12 cellular contexts compared by ENCODE assay signal in the genomic region with DNA sequence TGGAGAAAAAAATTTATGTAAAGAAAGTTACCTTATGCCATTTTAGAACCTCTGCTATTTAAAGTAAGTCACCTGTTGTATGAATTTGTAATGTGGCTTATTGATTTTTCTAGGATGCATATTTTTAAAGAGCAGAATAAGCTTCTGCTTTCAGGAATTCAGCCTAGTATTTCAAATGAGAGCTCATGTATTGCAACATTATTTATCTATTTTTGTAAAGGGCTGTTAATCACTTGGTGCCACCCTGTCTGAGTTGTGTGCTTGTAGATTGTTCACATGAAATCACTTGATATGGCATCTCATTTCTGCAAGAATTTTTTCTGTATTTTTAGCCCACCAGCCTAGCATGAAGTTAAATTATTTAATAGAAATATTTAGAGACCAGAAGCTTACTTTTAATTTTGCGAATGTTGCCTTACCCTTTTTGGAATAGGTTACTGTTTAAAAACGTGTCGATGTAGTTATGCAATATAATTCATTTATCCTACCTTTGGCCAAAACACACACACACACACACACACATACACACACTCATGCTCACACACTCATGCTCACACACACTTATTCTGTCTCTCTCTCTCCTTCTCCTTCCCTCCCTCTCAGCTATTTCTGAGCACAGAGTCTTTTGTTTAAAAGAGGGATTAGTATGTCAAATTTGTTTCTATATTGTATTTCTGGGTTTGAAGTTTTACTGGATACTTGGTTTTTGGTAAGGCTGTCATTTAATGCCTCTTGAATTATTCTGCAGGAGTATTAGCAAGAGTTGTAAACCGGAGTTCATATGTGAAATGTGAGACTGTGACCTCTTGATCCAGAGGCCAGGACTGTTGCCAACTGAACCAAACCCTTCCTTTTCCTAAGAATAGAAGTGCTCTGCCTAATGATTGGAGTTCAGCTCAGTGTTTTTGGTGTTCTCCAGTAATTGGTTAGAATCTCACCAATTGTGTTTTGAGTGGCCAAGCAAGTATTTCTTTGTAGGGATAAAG. TPM values are rescaled to one million over a fixed set of nuclear protein-coding genes. Genes with fewer than 3 reads are reported as not detected.
A peak's percentile ranks its signal among the peaks of the same experiment; 100 is the strongest.
DNase-seq lines count a peak whose midpoint lies in the region; FAIRE-seq and TF ChIP-seq lines count a peak whose summit lies in the region.
"Had no signal": no experiment of that assay in that cellular context is flagged by ENCODE, and none has a peak within 500 bp of the region (broad histone marks: within the 10 kb centered on the region; RNA-seq: fewer than 3 reads in every experiment).

No MANE protein-coding gene starts in this region.

- H3K9me3 Mint-ChIP-seq in astrocyte (ENCODE audit: unreplicated experiment): no peaks in the 10 kb centered on the region
- H3K9me3 Mint-ChIP-seq: dendritic cell treated with granulocyte-macrophage colony-stimulating factor and Interleukin-4, amounts not matched to agents 40 ng/mL and 50 ng/mL, for 4 days; memory B cell had no signal

- no peak overlapping the region for H3K27ac ChIP-seq in astrocyte (ENCODE audit: low read depth, low read length)
- no peak overlapping the region for H3K27ac ChIP-seq in small intestine (ENCODE audit: low read depth in 1 of 2, low read length in 1 of 2)

- no peak overlapping the region for H2AFZ ChIP-seq in astrocyte (ENCODE audit: low read depth, low read length)

- peaks cover 100% of the 10 kb centered on the region for H3K79me2 ChIP-seq in astrocyte (ENCODE audit: insufficient read depth, low read length)

- intact Hi-C loops in lower leg skin (cut with DNase I; ENCODE audit: low total_unique reads): no loop called here

- TF ChIP-seq POLR2A in lower leg skin (IDR thresholded peaks at IDR 0.05): no peak

- TF ChIP-seq CTCF in astrocyte (IDR thresholded peaks at IDR 0.05; ENCODE audit: insufficient read depth, low read depth, low read length) (no peak), lower leg skin (IDR thresholded peaks at IDR 0.05) (no peak)

- no peak for DNase-seq in HEK293T (ENCODE audit: extremely low spot score)
- no peak for DNase-seq in astrocyte (ENCODE audit: low read depth)
- peak; percentile 17 for DNase-seq in iPS-NIHi11 (ENCODE audit: low spot score)
- peak; percentile 67 for DNase-seq in small intestine
- no peak for DNase-seq in NCI-H510A (lab: John Stamatoyannopoulos, UW)
- DNase-seq in stimulated activated CD4-positive, alpha-beta T cell treated with anti-CD3 and anti-CD28 coated beads, Interleukin-4, amount 100 ng/mL, for 1 hour: no peak
- DNase-seq in lower leg skin (ENCODE audit: low spot score in 2 of 2): no peak
- DNase-seq in mucosa of gallbladder (ENCODE audit: low spot score): no peak
- DNase-seq: DND-41, NCI-H1417 had no signal

- CTCF ChIA-PET in HEK293T (lab: Yijun Ruan, JAX): no interaction called here

- H3K9ac ChIP-seq in astrocyte (ENCODE audit: low read length): no peak overlapping the region

- H3K36me3 ChIP-seq in astrocyte (ENCODE audit: insufficient read depth, low read length) (peaks cover 5% of the 10 kb centered on the region), small intestine (ENCODE audit: control insufficient read depth in 2 of 2, insufficient read depth in 2 of 2, low read length in 2 of 2) (no peaks in the 10 kb centered on the region)

- peaks cover 73% of the 10 kb centered on the region for H4K20me1 ChIP-seq in astrocyte (ENCODE audit: insufficient read depth, low read length)

- no peaks in the 10 kb centered on the region for H3K27me3 Mint-ChIP-seq in astrocyte (ENCODE audit: low read depth, unreplicated experiment)

- H3K27ac Mint-ChIP-seq in astrocyte (ENCODE audit: unreplicated experiment): no peak overlapping the region
- H3K27ac Mint-ChIP-seq: dendritic cell treated with granulocyte-macrophage colony-stimulating factor and Interleukin-4, amounts not matched to agents 40 ng/mL and 50 ng/mL, for 4 days; memory B cell had no signal

- FAIRE-seq in astrocyte (lab: Jason Lieb, UNC) (no peak), small intestine (lab: Jason Lieb, UNC) (no peak)

- no peaks in the 10 kb centered on the region for H3K9me3 ChIP-seq in astrocyte (ENCODE audit: insufficient read depth, low read depth, low read length)
- H3K9me3 ChIP-seq in small intestine (ENCODE audit: control insufficient read depth, low read depth): no peaks in the 10 kb centered on the region

- peak overlapping the region; percentile 30 for H3K4me2 ChIP-seq in astrocyte (ENCODE audit: low read length)

- POLR2A ChIA-PET in HEK293T (lab: Yijun Ruan, JAX): no interaction called here

- 18 to 36% (median 32%) methylated on average over 4 of the region's 4 CpGs for WGBS in small intestine, 3 donors
- 31 to 32% methylated on average over 4 of the region's 4 CpGs for WGBS in lower leg skin, 2 donors

- H3K27me3 ChIP-seq in astrocyte (ENCODE audit: insufficient read depth, low read length): no peaks in the 10 kb centered on the region
- no peaks in the 10 kb centered on the region for H3K27me3 ChIP-seq in small intestine (ENCODE audit: control insufficient read depth in 2 of 2, insufficient read depth in 2 of 2, low read length in 2 of 2)

- H3K36me3 Mint-ChIP-seq in astrocyte (ENCODE audit: low read depth, unreplicated experiment): peaks cover 2% of the 10 kb centered on the region
- H3K36me3 Mint-ChIP-seq: memory B cell had no signal

- H3K4me1 Mint-ChIP-seq in astrocyte (ENCODE audit: low read depth, unreplicated experiment): peaks cover 40% of the 10 kb centered on the region
- H3K4me1 Mint-ChIP-seq: memory B cell had no signal

- no peak overlapping the region for H3K4me3 Mint-ChIP-seq in astrocyte (ENCODE audit: unreplicated experiment)
- H3K4me3 Mint-ChIP-seq: dendritic cell treated with granulocyte-macrophage colony-stimulating factor and Interleukin-4, amounts not matched to agents 40 ng/mL and 50 ng/mL, for 4 days; memory B cell had no signal

- H3K4me1 ChIP-seq in astrocyte (ENCODE audit: insufficient read depth, low read length): peaks cover 12% of the 10 kb centered on the region
- peaks cover 2 to 4% of the 10 kb centered on the region in 2 donors for H3K4me1 ChIP-seq in small intestine (ENCODE audit: control insufficient read depth in 2 of 2, insufficient read depth in 1 of 2, low read depth in 1 of 2, low read length in 1 of 2)

- H3K4me3 ChIP-seq in astrocyte (ENCODE audit: insufficient read depth, low read depth, low read length) (no peak overlapping the region), small intestine (ENCODE audit: low read depth in 1 of 2, low read length in 2 of 2) (no peak overlapping the region), lower leg skin (ENCODE audit: low read depth, poor library complexity, severe bottlenecking) (no peak overlapping the region)

TF ChIP-seq in HEK293T, 16 proteins besides CTCF, POLR2A, EP300 and RAD21:
- TF ChIP-seq FOXA1 (IDR thresholded peaks at IDR 0.05): no peak
- TF ChIP-seq FOXK2 (IDR thresholded peaks at IDR 0.05): no peak
- 0 out of 2 replicates have a peak, but pooled peaks have one; percentile 12 for TF ChIP-seq PKNOX1 (IDR thresholded peaks at IDR 0.05)
- no peak for TF ChIP-seq ARNT (IDR thresholded peaks at IDR 0.05)
- TF ChIP-seq ELF4 (IDR thresholded peaks at IDR 0.05): no peak

RNA-seq across cellular contexts. Expression of gene YAP1, which starts 34.4 kb away (rescaled TPM):
- total RNA-seq in astrocyte (122 and 129 TPM in 2 replicates), lower leg skin (100 to 1,000 TPM; 164 to 241 (median 211) TPM), mucosa of gallbladder (154 TPM)
- 10 to 100 TPM; 14.1 to 24.4 (median 15.2) TPM for polyA plus RNA-seq in small intestine

Comparison
In these comparisons a context has a peak if more than half of its experiments do, and no peak if none do; other contexts are left out.
1. DNase-seq: peak in iPS-NIHi11 (single experiment) and small intestine (single experiment); none in HEK293T (single experiment), astrocyte (single experiment), NCI-H510A (single experiment), stimulated activated CD4-positive, alpha-beta T cell treated with anti-CD3 and anti-CD28 coated beads, Interleukin-4, amount 100 ng/mL, for 1 hour (single experiment), lower leg skin (0 of 2) and mucosa of gallbladder (single experiment).